12 cellular contexts compared by ENCODE assay signal in genomic region chr4:86544313-86544966, GRCh38. TPM values are rescaled to one million over a fixed set of nuclear protein-coding genes. Genes with fewer than 3 reads are reported as not detected.
DNase-seq lines count a peak whose midpoint lies in the region; ATAC-seq and TF ChIP-seq lines count a peak whose summit lies in the region.
"Had no signal": no experiment of that assay in that cellular context is flagged by ENCODE, and none has a peak within 500 bp of the region (broad histone marks: within the 10 kb centered on the region; RNA-seq: fewer than 3 reads in every experiment).

No MANE protein-coding gene starts in this region.

- no peak for TF ChIP-seq CTCF in mucosa of descending colon (IDR thresholded peaks at IDR 0.05)

- H3K4me1 Mint-ChIP-seq in activated CD4-positive, alpha-beta T cell treated with anti-CD3 and anti-CD28 coated beads for 36 hours, result peaks cover 22% of the 10 kb centered on the region

- no peak overlapping the region for H3K4me3 ChIP-seq in mucosa of descending colon
- H3K4me3 ChIP-seq: A549, coronary artery, smooth muscle cell had no signal

- POLR2A ChIA-PET in activated CD4-positive, alpha-beta T cell treated with anti-CD3 and anti-CD28 coated beads for 36 hours (lab: Charles Lee), result interaction anchor here (0.6 kb wide), 1 partner anchor 484 kb away, joined by 3 read pairs; no protein-coding TSS in a partner anchor

- ATAC-seq in activated CD4-positive, alpha-beta T cell treated with anti-CD3 and anti-CD28 coated beads for 36 hours, result peak; percentile 93
- ATAC-seq in GM21619 (IDR thresholded peaks at IDR 0.05; ENCODE audit: unreplicated experiment) (peak; percentile 85), HG03442 (IDR thresholded peaks at IDR 0.05; ENCODE audit: unreplicated experiment) (peak; percentile 91), mucosa of descending colon (peak; percentile 25)
- ATAC-seq: A549 had no signal

- intact Hi-C loops in activated CD4-positive, alpha-beta T cell treated with anti-CD3 and anti-CD28 coated beads for 36 hours (cut with DNase I, micrococcal nuclease), result loop anchor here in 1 of 2 experiments (2.0 kb wide), 1 partner anchor 50 kb away; the partner anchor contains the start of gene PTPN13
- intact Hi-C loops in mucosa of descending colon (cut with DNase I, micrococcal nuclease), result no loop called here

- H3K9me3 Mint-ChIP-seq in activated CD4-positive, alpha-beta T cell treated with anti-CD3 and anti-CD28 coated beads for 36 hours (ENCODE audit: low read depth), result no peaks in the 10 kb centered on the region

- no peaks in the 10 kb centered on the region for H3K36me3 Mint-ChIP-seq in activated CD4-positive, alpha-beta T cell treated with anti-CD3 and anti-CD28 coated beads for 36 hours (ENCODE audit: low read depth)

- CTCF ChIA-PET in activated CD4-positive, alpha-beta T cell treated with anti-CD3 and anti-CD28 coated beads for 36 hours (lab: Charles Lee), result no interaction called here

- peak; percentile 13 for DNase-seq in activated CD4-positive, alpha-beta T cell treated with anti-CD3 and anti-CD28 coated beads for 36 hours
- no peak for DNase-seq in activated CD4-positive, alpha-beta T cell treated with anti-CD3 and anti-CD28 coated beads for 4 hours
- no peak for DNase-seq in mucosa of descending colon
- no peak for DNase-seq in HK-2 (ENCODE audit: unreplicated experiment)
- no peak for DNase-seq in SIG-M5 (lab: John Stamatoyannopoulos, UW)
- DNase-seq in NCI-H1105 (lab: John Stamatoyannopoulos, UW), result no peak
- DNase-seq: NCI-H345 had no signal

- no peaks in the 10 kb centered on the region for H3K9me3 ChIP-seq in mucosa of descending colon
- H3K9me3 ChIP-seq: A549 had no signal

- H3K4me1 ChIP-seq in mucosa of descending colon (ENCODE audit: low read depth), result no peaks in the 10 kb centered on the region
- H3K4me1 ChIP-seq: A549 had no signal

- H3K36me3 ChIP-seq in mucosa of descending colon (ENCODE audit: low read depth), result no peaks in the 10 kb centered on the region

- no peaks in the 10 kb centered on the region for H3K27me3 Mint-ChIP-seq in activated CD4-positive, alpha-beta T cell treated with anti-CD3 and anti-CD28 coated beads for 36 hours

- H3K27ac Mint-ChIP-seq in activated CD4-positive, alpha-beta T cell treated with anti-CD3 and anti-CD28 coated beads for 36 hours, result peak overlapping the region; percentile 91

- no peak overlapping the region for H3K4me3 Mint-ChIP-seq in activated CD4-positive, alpha-beta T cell treated with anti-CD3 and anti-CD28 coated beads for 36 hours

RNA-seq across cellular contexts. Expression of gene PTPN13, which starts 49.7 kb away (rescaled TPM):
- 1 to 10 TPM; 1.4 to 1.5 TPM for total RNA-seq in activated CD4-positive, alpha-beta T cell treated with anti-CD3 and anti-CD28 coated beads for 36 hours
- total RNA-seq in mucosa of descending colon, result 10 to 100 TPM in 1 of 3 donors, 1 to 10 TPM in 2; 2.9 to 15.6 (median 3.7) TPM

Comparison
In these comparisons a context has a peak if more than half of its experiments do, and no peak if none do; other contexts are left out.
1. ATAC-seq: peak in every context shown above with its lines; median percentile 93 in activated CD4-positive, alpha-beta T cell treated with anti-CD3 and anti-CD28 coated beads for 36 hours; 91 in HG03442; 85 in GM21619; 25 in mucosa of descending colon.